In the genomic region with DNA sequence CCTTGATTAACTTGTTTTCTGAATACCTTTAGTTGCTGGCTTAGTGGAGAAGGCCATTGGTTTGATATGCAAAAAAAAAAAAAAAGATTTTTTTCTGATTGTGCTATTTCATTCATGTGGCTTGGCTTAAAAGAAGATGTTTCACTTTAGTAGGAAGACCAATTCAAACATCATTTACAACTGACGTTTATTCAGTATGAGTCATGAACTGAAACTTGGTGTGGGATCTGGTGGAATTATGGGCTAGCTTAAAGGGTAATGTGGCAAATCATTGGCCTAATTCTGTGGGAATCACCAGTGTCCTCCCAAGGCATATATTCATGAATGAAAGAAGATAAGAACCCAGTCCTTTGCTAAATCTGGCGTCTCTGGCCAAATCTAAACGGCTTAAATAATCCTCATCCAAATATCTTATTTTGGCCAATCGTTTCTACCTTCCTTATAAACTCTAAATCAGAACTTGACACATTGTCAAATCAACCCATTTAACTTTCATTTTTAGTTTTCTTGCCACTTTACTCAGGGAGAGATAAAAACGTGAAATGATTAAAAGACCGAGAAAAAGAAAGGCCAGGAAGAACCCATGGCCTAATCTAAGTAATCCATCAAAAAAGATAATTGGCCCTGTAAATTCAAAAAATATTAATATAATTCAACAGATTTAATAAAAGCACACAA, we compare ENCODE assay signal across 10 cellular contexts.
DNase-seq lines count a peak whose midpoint lies in the region; ATAC-seq, FAIRE-seq and TF ChIP-seq lines count a peak whose summit lies in the region.
"Had no signal": no experiment of that assay in that cellular context is flagged by ENCODE, and none has a peak within 500 bp of the region (broad histone marks: within the 10 kb centered on the region; RNA-seq: fewer than 3 reads in every experiment).

No MANE protein-coding gene starts in this region.

- H3K4me1 ChIP-seq in tibial artery: peaks cover 0 to 57% (median 20%) of the 10 kb centered on the region in 4 donors
- H3K4me1 ChIP-seq in left ventricle myocardium inferior: peaks cover 11% of the 10 kb centered on the region
- peaks cover 0 to 18% (median 6%) of the 10 kb centered on the region in 4 donors for H3K4me1 ChIP-seq in sigmoid colon

- H3K27ac ChIP-seq in tibial artery: peak overlapping the region; percentile 62 to 70
- H3K27ac ChIP-seq in left ventricle myocardium inferior (replicated peaks): no peak overlapping the region
- no peak overlapping the region for H3K27ac ChIP-seq in sigmoid colon
- H3K27ac ChIP-seq: skin epidermis had no signal

- no peak for DNase-seq in activated naive CD4-positive, alpha-beta T cell treated with anti-CD3 and anti-CD28 coated beads for 36 hours
- DNase-seq in activated naive CD4-positive, alpha-beta T cell treated with anti-CD3 and anti-CD28 coated beads, Interleukin-2, amount 50 U/mL, for 16 hours: no peak
- DNase-seq in bronchial epithelial cell (ENCODE audit: low read depth): peak; percentile 86
- DNase-seq in tibial artery: no peak
- DNase-seq in left ventricle myocardium inferior: no peak
- no peak for DNase-seq in sigmoid colon
- DNase-seq in cortex of kidney (lab: John Stamatoyannopoulos, UW): no peak
- DNase-seq: Caco-2 had no signal

- no peak for TF ChIP-seq EP300 in sigmoid colon (IDR thresholded peaks at IDR 0.05)

- H3K36me3 ChIP-seq in bronchial epithelial cell (ENCODE audit: control insufficient read depth, insufficient read depth, low read length): peaks cover 2% of the 10 kb centered on the region
- peaks cover 0 to 16% (median 13%) of the 10 kb centered on the region in 3 donors for H3K36me3 ChIP-seq in tibial artery
- peaks cover 18% of the 10 kb centered on the region for H3K36me3 ChIP-seq in left ventricle myocardium inferior
- peaks cover 0 to 23% (median 6%) of the 10 kb centered on the region in 4 donors for H3K36me3 ChIP-seq in sigmoid colon

- no peak for FAIRE-seq in bronchial epithelial cell (lab: Jason Lieb, UNC)

- peak overlapping the region; percentile 0 for H3K4me3 Mint-ChIP-seq in activated naive CD4-positive, alpha-beta T cell treated with anti-CD3 and anti-CD28 coated beads for 36 hours

- H3K4me3 ChIP-seq in bronchial epithelial cell (ENCODE audit: low read depth, low read length): no peak overlapping the region
- H3K4me3 ChIP-seq in tibial artery: no peak overlapping the region
- H3K4me3 ChIP-seq in left ventricle myocardium inferior: no peak overlapping the region
- no peak overlapping the region for H3K4me3 ChIP-seq in sigmoid colon
- H3K4me3 ChIP-seq: skin epidermis had no signal

- peak; percentile 55 for ATAC-seq in HG03565 (IDR thresholded peaks at IDR 0.05; ENCODE audit: unreplicated experiment)

- no peaks in the 10 kb centered on the region for H3K9me3 Mint-ChIP-seq in activated naive CD4-positive, alpha-beta T cell treated with anti-CD3 and anti-CD28 coated beads for 36 hours

- peaks cover 51% of the 10 kb centered on the region for H3K4me1 Mint-ChIP-seq in activated naive CD4-positive, alpha-beta T cell treated with anti-CD3 and anti-CD28 coated beads for 36 hours (ENCODE audit: low read depth)

- peak overlapping the region; percentile 33 for H3K27ac Mint-ChIP-seq in activated naive CD4-positive, alpha-beta T cell treated with anti-CD3 and anti-CD28 coated beads for 36 hours

- CTCF ChIA-PET in activated naive CD4-positive, alpha-beta T cell treated with anti-CD3 and anti-CD28 coated beads for 36 hours (lab: Charles Lee): interaction anchor here (0.7 kb wide), 1 partner anchor 14 kb away, joined by 3 read pairs; no protein-coding TSS in a partner anchor

- intact Hi-C loops in activated naive CD4-positive, alpha-beta T cell treated with anti-CD3 and anti-CD28 coated beads for 36 hours (cut with micrococcal nuclease): loop anchor here (1.0 kb wide), 1 partner anchor 18 kb away; no protein-coding TSS in a partner anchor
- intact Hi-C loops in tibial artery (cut with DNase I; ENCODE audit: low total_unique reads) (no loop called here), left ventricle myocardium inferior (cut with micrococcal nuclease) (no loop called here), sigmoid colon (cut with DNase I) (no loop called here)

- H3K27me3 ChIP-seq in bronchial epithelial cell (ENCODE audit: control insufficient read depth, insufficient read depth, low read length): no peaks in the 10 kb centered on the region
- H3K27me3 ChIP-seq in tibial artery: no peaks in the 10 kb centered on the region
- no peaks in the 10 kb centered on the region for H3K27me3 ChIP-seq in left ventricle myocardium inferior (ENCODE audit: low read depth)
- no peaks in the 10 kb centered on the region for H3K27me3 ChIP-seq in sigmoid colon

- WGBS in sigmoid colon, 2 donors: 74 to 78% methylated on average over 6 of the region's 6 CpGs

- TF ChIP-seq CTCF in bronchial epithelial cell (IDR thresholded peaks at IDR 0.05; ENCODE audit: insufficient read depth, low read length, severe bottlenecking) (no peak), tibial artery (IDR thresholded peaks at IDR 0.05) (no peak), left ventricle myocardium inferior (IDR thresholded peaks at IDR 0.05; ENCODE audit: borderline replicate concordance) (no peak), sigmoid colon (IDR thresholded peaks at IDR 0.05) (no peak)

- H3K27me3 Mint-ChIP-seq in activated naive CD4-positive, alpha-beta T cell treated with anti-CD3 and anti-CD28 coated beads for 36 hours (ENCODE audit: low read depth): no peaks in the 10 kb centered on the region

- peaks cover 19% of the 10 kb centered on the region for H3K36me3 Mint-ChIP-seq in activated naive CD4-positive, alpha-beta T cell treated with anti-CD3 and anti-CD28 coated beads for 36 hours (ENCODE audit: low read depth)

- TF ChIP-seq POLR2A in sigmoid colon (IDR thresholded peaks at IDR 0.05): no peak

- H3K9me3 ChIP-seq in tibial artery (no peaks in the 10 kb centered on the region), left ventricle myocardium inferior (replicated peaks) (no peaks in the 10 kb centered on the region), sigmoid colon (no peaks in the 10 kb centered on the region)
- H3K9me3 ChIP-seq: Caco-2 had no signal

Comparison
In these comparisons a context has a peak if more than half of its experiments do, and no peak if none do; other contexts are left out.
1. H3K27ac ChIP-seq: peak in tibial artery (2 of 2); none in left ventricle myocardium inferior (single experiment) and sigmoid colon (0 of 4).